8 cellular contexts compared by ENCODE assay signal in the genomic region with DNA sequence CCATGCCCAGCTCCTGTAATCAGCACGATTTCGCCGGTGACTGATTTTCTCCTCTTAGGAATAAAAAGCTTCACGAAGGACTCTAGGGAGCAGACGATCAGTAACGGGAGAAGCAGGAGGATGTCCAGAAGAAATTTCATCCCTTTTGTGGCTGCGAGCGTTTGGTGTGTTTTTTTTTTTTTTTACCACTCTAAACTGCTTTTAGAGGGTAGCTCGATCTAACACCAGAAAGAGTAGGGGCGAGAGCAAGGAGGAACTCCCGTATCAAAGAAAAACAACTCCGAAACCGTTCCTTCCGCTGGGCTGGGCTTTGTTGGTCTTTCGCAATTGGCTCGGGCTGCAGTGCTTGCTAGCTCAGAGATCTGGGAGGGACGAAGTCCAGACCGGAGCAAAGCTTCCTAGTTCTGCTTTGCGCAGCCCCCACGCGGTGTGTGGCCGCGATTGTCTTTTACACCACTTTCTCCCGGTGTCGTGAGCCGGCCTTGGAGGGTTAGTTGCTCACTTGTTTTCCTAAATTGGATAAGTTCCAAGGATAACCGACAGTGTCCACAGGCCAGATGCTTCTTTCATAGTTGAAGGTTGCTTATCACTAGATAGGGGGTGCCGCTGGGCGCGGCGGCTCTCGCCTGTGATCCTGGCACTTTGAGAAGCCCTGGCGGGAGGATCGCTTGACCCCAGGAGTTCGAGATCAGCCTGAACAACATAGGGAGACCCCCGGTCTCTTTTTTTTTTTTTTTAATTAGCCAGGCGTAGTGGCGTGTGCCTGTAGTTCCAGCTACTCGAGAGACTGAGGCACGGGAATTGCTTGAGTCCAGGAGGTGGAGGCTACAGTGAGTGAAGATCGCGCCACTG. TPM values are rescaled to one million over a fixed set of nuclear protein-coding genes. Genes with fewer than 3 reads are reported as not detected.
DNase-seq lines count a peak whose midpoint lies in the region; ATAC-seq, FAIRE-seq and TF ChIP-seq lines count a peak whose summit lies in the region.

A gene with protein sequence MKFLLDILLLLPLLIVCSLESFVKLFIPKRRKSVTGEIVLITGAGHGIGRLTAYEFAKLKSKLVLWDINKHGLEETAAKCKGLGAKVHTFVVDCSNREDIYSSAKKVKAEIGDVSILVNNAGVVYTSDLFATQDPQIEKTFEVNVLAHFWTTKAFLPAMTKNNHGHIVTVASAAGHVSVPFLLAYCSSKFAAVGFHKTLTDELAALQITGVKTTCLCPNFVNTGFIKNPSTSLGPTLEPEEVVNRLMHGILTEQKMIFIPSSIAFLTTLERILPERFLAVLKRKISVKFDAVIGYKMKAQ (minus strand): TSS at position 258 of the 852 bp plus-strand sequence. CDS start 118 bp downstream, at position 140.

- peak within 1 kb of the TSS; percentile 43 for H3K4me3 ChIP-seq in BJ (ENCODE audit: low read depth, low read length)

- H3K27me3 ChIP-seq in BJ (ENCODE audit: control insufficient read depth, insufficient read depth, low read length) = no peaks in the 10 kb centered on the region

- no peaks in the 10 kb centered on the region for H3K36me3 ChIP-seq in BJ (ENCODE audit: control insufficient read depth, insufficient read depth, low read length)

- DNase-seq in BJ (ENCODE audit: low read depth) (peak; percentile 68), GM19240 (ENCODE audit: insufficient read length, low spot score) (peak; percentile 94), NCI-H526 (lab: John Stamatoyannopoulos, UW) (peak; percentile 74 to 84), kidney tubule cell (ENCODE audit: low spot score) (peak; percentile 95)
- DNase-seq in activated CD4-positive, alpha-beta T cell treated with anti-CD3 and anti-CD28 coated beads for 48 hours = peak; percentile 84
- peak; percentile 41 to 62 (median 54) for DNase-seq in stimulated activated CD4-positive, alpha-beta T cell treated with anti-CD3 and anti-CD28 coated beads, Interleukin-1b, Interleukin-23, amount 100 ng/mL, for 24 hours (ENCODE audit: low read depth in 4 of 4, low spot score in 1 of 4)

- peak; percentile 28 for FAIRE-seq in colon (lab: Jason Lieb, UNC)

- ATAC-seq in HG03460 (IDR thresholded peaks at IDR 0.05; ENCODE audit: unreplicated experiment) = peak; percentile 99

- CTCF ChIA-PET in BJ (lab: Yijun Ruan, JAX) = interaction anchor here (0.6 to 2.4 kb wide), 8 partner anchors 9 to 893 kb away, joined by 3 to 12 read pairs (median 3); no protein-coding TSS in a partner anchor

- POLR2A ChIA-PET in BJ (lab: Charles Lee) = interaction anchor here (0.7 kb wide), 1 partner anchor 456 kb away, joined by 11 read pairs; a partner anchor contains a TSS

- TF ChIP-seq CTCF in BJ (IDR thresholded peaks at IDR 0.05; ENCODE audit: insufficient read depth, low read depth, low read length) = peak; percentile 24; the same call in 1 of the 2 replicates

RNA-seq across cellular contexts. Expression of the gene that starts here (rescaled TPM):
- 11.2 and 30.8 TPM in 2 replicates for polyA plus RNA-seq in BJ (2011; rRNA removed)
- polyA minus RNA-seq in BJ (2011; rRNA and poly(A)+ RNA removed) = 6.8 and 6.9 TPM in 2 replicates

Comparison
In these comparisons a context has a peak if more than half of its experiments do, and no peak if none do; other contexts are left out.
1. Peak in every context shown above with its lines: DNase-seq, ATAC-seq and H3K4me3 ChIP-seq.